ENCODE assay signal across 8 cellular contexts in the genomic region with DNA sequence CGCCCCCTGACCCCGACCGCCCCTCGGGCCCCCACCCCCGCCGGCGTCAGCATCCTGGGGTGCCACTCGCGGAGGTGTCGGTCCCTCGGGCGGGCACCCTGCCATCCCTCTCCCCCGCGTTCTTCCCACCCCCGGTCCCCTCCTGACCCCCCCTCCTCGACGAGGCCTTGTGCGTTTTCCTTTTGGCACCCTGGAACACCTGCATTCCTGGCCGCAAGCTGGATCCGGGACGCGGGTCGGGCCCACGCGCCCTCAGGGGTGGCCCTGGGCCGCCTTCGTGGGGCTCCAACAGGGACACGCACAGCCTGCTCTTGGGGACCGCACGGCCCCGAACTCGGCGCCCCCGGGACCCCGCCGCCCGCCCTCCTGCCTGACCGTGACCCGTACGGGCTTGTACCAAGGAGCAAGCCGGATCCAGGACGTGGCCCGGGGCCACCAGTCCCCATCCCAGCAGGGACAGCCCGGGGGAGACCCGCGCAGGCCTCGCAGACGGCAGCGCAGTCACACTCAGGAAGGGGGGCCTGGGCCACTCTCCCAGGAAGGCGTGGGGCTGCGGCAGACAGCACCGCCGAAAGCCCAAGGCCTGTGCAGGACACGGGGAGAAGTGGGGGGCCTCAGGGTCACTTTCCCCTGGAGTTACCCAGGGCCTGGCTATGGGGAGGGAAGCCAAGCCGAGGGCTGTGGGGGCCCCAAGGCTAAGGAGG. TPM values are rescaled to one million over a fixed set of nuclear protein-coding genes. Genes with fewer than 3 reads are reported as not detected.
DNase-seq lines count a peak whose midpoint lies in the region; ATAC-seq lines count a peak whose summit lies in the region.

No MANE protein-coding gene starts in this region.

- no peaks in the 10 kb centered on the region; the same call in 1 of the 2 replicates for H3K4me1 ChIP-seq in HAP-1

- H3K36me3 Mint-ChIP-seq in activated CD8-positive, alpha-beta memory T cell treated with anti-CD3 and anti-CD28 coated beads, Interleukin-2, amount 10 ng/mL, durations not matched to agents 7 days and 5 days: no peaks in the 10 kb centered on the region

- H3K27ac ChIP-seq in skin epidermis: peak overlapping the region in 20 of 21 experiments; percentile 56 to 90 (median 78)

- in situ Hi-C loops in HAP-1 (cut with MboI; ENCODE audit: low sequenced_read_pairs): no loop called here

- H3K27me3 Mint-ChIP-seq in activated CD8-positive, alpha-beta memory T cell treated with anti-CD3 and anti-CD28 coated beads, Interleukin-2, amount 10 ng/mL, durations not matched to agents 7 days and 5 days: no peaks in the 10 kb centered on the region

- H3K4me3 ChIP-seq in HAP-1: peak overlapping the region; percentile 58
- peak overlapping the region; percentile 53 to 80 (median 77) for H3K4me3 ChIP-seq in skin epidermis

- H3K27ac Mint-ChIP-seq in activated CD8-positive, alpha-beta memory T cell treated with anti-CD3 and anti-CD28 coated beads, Interleukin-2, amount 10 ng/mL, durations not matched to agents 7 days and 5 days: no peak overlapping the region

- no peaks in the 10 kb centered on the region for H3K9me3 Mint-ChIP-seq in activated CD8-positive, alpha-beta memory T cell treated with anti-CD3 and anti-CD28 coated beads, Interleukin-2, amount 10 ng/mL, durations not matched to agents 7 days and 5 days (ENCODE audit: low read depth)

- ATAC-seq in activated CD8-positive, alpha-beta memory T cell treated with anti-CD3 and anti-CD28 coated beads, Interleukin-2, amount 10 ng/mL, durations not matched to agents 7 days and 5 days: no peak
- peak; percentile 3 for ATAC-seq in left cardiac atrium
- ATAC-seq in HG02763 (IDR thresholded peaks at IDR 0.05; ENCODE audit: unreplicated experiment): no peak

- H3K9me3 ChIP-seq in HAP-1: no peaks in the 10 kb centered on the region

- no peak overlapping the region for H3K4me3 Mint-ChIP-seq in activated CD8-positive, alpha-beta memory T cell treated with anti-CD3 and anti-CD28 coated beads, Interleukin-2, amount 10 ng/mL, durations not matched to agents 7 days and 5 days

- H3K36me3 ChIP-seq in HAP-1 (replicated peaks): peaks cover 20% of the 10 kb centered on the region

- intact Hi-C loops in left cardiac atrium (cut with DNase I): no loop called here

- H3K27me3 ChIP-seq in HAP-1 (ENCODE audit: low read depth): no peaks in the 10 kb centered on the region

- peak in 1 of 2 experiments; percentile 19 for DNase-seq in HAP-1 (ENCODE audit: low spot score in 2 of 2)
- peak; percentile 40 for DNase-seq in activated CD8-positive, alpha-beta memory T cell treated with anti-CD3 and anti-CD28 coated beads, Interleukin-2, amount 10 ng/mL, durations not matched to agents 7 days and 5 days
- peak; percentile 40 for DNase-seq in left cardiac atrium
- no peak for DNase-seq in HuH-7 (ENCODE audit: low spot score)
- no peak for DNase-seq in glomerular visceral epithelial cell (ENCODE audit: extremely low spot score)
- DNase-seq in retina: no peak

- H3K4me1 Mint-ChIP-seq in activated CD8-positive, alpha-beta memory T cell treated with anti-CD3 and anti-CD28 coated beads, Interleukin-2, amount 10 ng/mL, durations not matched to agents 7 days and 5 days: peaks cover 11% of the 10 kb centered on the region

- CTCF ChIA-PET in activated CD8-positive, alpha-beta memory T cell treated with anti-CD3 and anti-CD28 coated beads, Interleukin-2, amount 10 ng/mL, durations not matched to agents 7 days and 5 days (lab: Charles Lee): no interaction called here

RNA-seq across cellular contexts. Expression of a gene that starts 0.6 kb away (rescaled TPM):
- total RNA-seq in activated CD8-positive, alpha-beta memory T cell treated with anti-CD3 and anti-CD28 coated beads, Interleukin-2, amount 10 ng/mL, durations not matched to agents 7 days and 5 days: 10 to 100 TPM; 53.2 to 60.2 TPM
- 1 to 10 TPM; 5.4 to 8.6 TPM for total RNA-seq in left cardiac atrium

Comparison
In these comparisons a context has a peak if more than half of its experiments do, and no peak if none do; other contexts are left out.
1. DNase-seq: peak in activated CD8-positive, alpha-beta memory T cell treated with anti-CD3 and anti-CD28 coated beads, Interleukin-2, amount 10 ng/mL, durations not matched to agents 7 days and 5 days (single experiment) and left cardiac atrium (single experiment); none in HuH-7 (single experiment), glomerular visceral epithelial cell (single experiment) and retina (single experiment).
2. ATAC-seq: peak in left cardiac atrium (2 of 2); none in activated CD8-positive, alpha-beta memory T cell treated with anti-CD3 and anti-CD28 coated beads, Interleukin-2, amount 10 ng/mL, durations not matched to agents 7 days and 5 days (single experiment) and HG02763 (single experiment).
3. RNA of a gene that starts 0.6 kb away (total RNA-seq): 53.2 to 60.2 TPM in activated CD8-positive, alpha-beta memory T cell treated with anti-CD3 and anti-CD28 coated beads, Interleukin-2, amount 10 ng/mL, durations not matched to agents 7 days and 5 days; 5.4 to 8.6 TPM in left cardiac atrium; every median in the first group is over 4 times any median in the second.